In the genomic region with DNA sequence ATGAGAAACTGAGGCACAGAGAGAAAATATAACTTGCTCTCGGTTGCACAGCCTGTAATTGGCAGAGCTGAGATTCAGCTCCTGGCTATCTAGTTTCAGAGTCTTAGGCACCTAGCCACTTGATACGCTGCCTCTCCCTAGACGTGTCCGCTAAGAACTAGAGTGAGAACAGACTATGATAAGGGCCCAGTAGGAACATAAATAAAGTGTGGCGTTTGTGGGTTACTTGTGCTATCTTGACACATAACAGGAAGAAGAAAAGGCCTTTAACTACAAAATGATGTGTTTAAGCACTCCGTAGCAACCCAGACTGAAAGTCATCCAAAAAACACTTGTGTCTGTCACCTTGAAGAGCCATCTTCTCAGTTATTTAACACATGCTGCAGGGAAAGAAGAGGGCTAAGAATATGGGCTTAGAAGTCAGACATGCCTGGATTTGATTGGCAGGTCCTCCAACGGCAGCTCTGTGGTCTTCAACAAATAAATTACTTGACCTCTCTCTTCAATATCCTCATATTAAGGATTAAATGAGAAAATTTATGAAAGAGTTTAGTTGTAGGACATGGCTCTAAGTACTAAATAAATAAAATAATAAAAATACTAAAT, we compare ENCODE assay signal across 15 cellular contexts.
DNase-seq lines count a peak whose midpoint lies in the region; ATAC-seq and TF ChIP-seq lines count a peak whose summit lies in the region.
"Had no signal": no experiment of that assay in that cellular context is flagged by ENCODE, and none has a peak within 500 bp of the region (broad histone marks: within the 10 kb centered on the region; RNA-seq: fewer than 3 reads in every experiment).

No MANE protein-coding gene starts in this region.

- H3K36me3 ChIP-seq in right atrium auricular region, result no peaks in the 10 kb centered on the region
- H3K36me3 ChIP-seq: MG63, WERI-Rb-1 had no signal

- H3K27me3 ChIP-seq in right atrium auricular region, result no peaks in the 10 kb centered on the region
- H3K27me3 ChIP-seq: MG63 had no signal

- no peak overlapping the region for H3K27ac Mint-ChIP-seq in T-helper 2 cell treated with Interferon-gamma antibody and Interleukin-4, amounts not matched to agents 5 μg/mL and 100 μg/mL, for 36 hours
- peak overlapping the region; percentile 49 for H3K27ac Mint-ChIP-seq in stimulated activated naive CD8-positive, alpha-beta T cell treated with anti-CD3 and anti-CD28 coated beads, Interleukin-15, Interleukin-2, amounts not matched to agents 100 ng/mL and 50 ng/mL, for 24 hours

- H3K4me3 ChIP-seq in right atrium auricular region, result no peak overlapping the region
- H3K4me3 ChIP-seq: MG63 had no signal

- peak overlapping the region in 1 of 2 donors; percentile 50 for H3K27ac ChIP-seq in right atrium auricular region
- H3K27ac ChIP-seq: WERI-Rb-1 had no signal

- peaks cover 0 to 9% of the 10 kb centered on the region in 2 donors for H3K4me1 ChIP-seq in right atrium auricular region

- H3K4me3 Mint-ChIP-seq in T-helper 2 cell treated with Interferon-gamma antibody and Interleukin-4, amounts not matched to agents 5 μg/mL and 100 μg/mL, for 36 hours, result no peak overlapping the region
- H3K4me3 Mint-ChIP-seq in stimulated activated naive CD8-positive, alpha-beta T cell treated with anti-CD3 and anti-CD28 coated beads, Interleukin-15, Interleukin-2, amounts not matched to agents 100 ng/mL and 50 ng/mL, for 24 hours, result no peak overlapping the region

- H3K27me3 Mint-ChIP-seq in T-helper 2 cell treated with Interferon-gamma antibody and Interleukin-4, amounts not matched to agents 5 μg/mL and 100 μg/mL, for 36 hours (ENCODE audit: low read depth), result no peaks in the 10 kb centered on the region
- no peaks in the 10 kb centered on the region for H3K27me3 Mint-ChIP-seq in stimulated activated naive CD8-positive, alpha-beta T cell treated with anti-CD3 and anti-CD28 coated beads, Interleukin-15, Interleukin-2, amounts not matched to agents 100 ng/mL and 50 ng/mL, for 24 hours

- ATAC-seq in Right ventricle myocardium superior (ENCODE audit: poor library complexity), result peak; percentile 82
- ATAC-seq: left colon had no signal

- intact Hi-C loops in Right ventricle myocardium superior (cut with DNase I), result no loop called here

- H3K9me3 Mint-ChIP-seq in T-helper 2 cell treated with Interferon-gamma antibody and Interleukin-4, amounts not matched to agents 5 μg/mL and 100 μg/mL, for 36 hours, result peaks cover 3% of the 10 kb centered on the region
- peaks cover 3% of the 10 kb centered on the region for H3K9me3 Mint-ChIP-seq in stimulated activated naive CD8-positive, alpha-beta T cell treated with anti-CD3 and anti-CD28 coated beads, Interleukin-15, Interleukin-2, amounts not matched to agents 100 ng/mL and 50 ng/mL, for 24 hours

- TF ChIP-seq POLR2A in erythroblast (IDR thresholded peaks at IDR 0.05; ENCODE audit: low read length), result no peak

- no peaks in the 10 kb centered on the region for H3K9me3 ChIP-seq in right atrium auricular region
- H3K9me3 ChIP-seq: MG63 had no signal

- H3K36me3 Mint-ChIP-seq in T-helper 2 cell treated with Interferon-gamma antibody and Interleukin-4, amounts not matched to agents 5 μg/mL and 100 μg/mL, for 36 hours (ENCODE audit: low read depth), result peaks cover 7% of the 10 kb centered on the region
- peaks cover 10% of the 10 kb centered on the region for H3K36me3 Mint-ChIP-seq in stimulated activated naive CD8-positive, alpha-beta T cell treated with anti-CD3 and anti-CD28 coated beads, Interleukin-15, Interleukin-2, amounts not matched to agents 100 ng/mL and 50 ng/mL, for 24 hours (ENCODE audit: low read depth)

- DNase-seq in Right ventricle myocardium superior, result no peak
- DNase-seq in right atrium auricular region (ENCODE audit: low spot score), result no peak
- DNase-seq in T-helper 2 cell treated with Interferon-gamma antibody and Interleukin-4, amounts not matched to agents 5 μg/mL and 100 μg/mL, for 36 hours (ENCODE audit: low spot score), result peak; percentile 45
- DNase-seq in erythroblast (lab: John Stamatoyannopoulos, UW), result peak; percentile 22 to 23
- DNase-seq in NCI-H2107 treated with DMSO at 0.1 percent for 48 hours (lab: John Stamatoyannopoulos, UW; ENCODE audit: unreplicated experiment), result no peak
- DNase-seq in DMS53 treated with DMSO at 0.1 percent for 48 hours (lab: John Stamatoyannopoulos, UW; ENCODE audit: unreplicated experiment), result no peak
- DNase-seq in NCI-H2227 (lab: John Stamatoyannopoulos, UW; ENCODE audit: unreplicated experiment), result no peak
- DNase-seq: aorta, left colon, MG63, NCI-H1694 treated with DMSO at 0.1 percent for 48 hours, NCI-H446 treated with DMSO at 0.1 percent for 48 hours, occipital lobe, WERI-Rb-1 had no signal

- TF ChIP-seq CTCF in right atrium auricular region (IDR thresholded peaks at IDR 0.05), result no peak

- peaks cover 6% of the 10 kb centered on the region for H3K4me1 Mint-ChIP-seq in T-helper 2 cell treated with Interferon-gamma antibody and Interleukin-4, amounts not matched to agents 5 μg/mL and 100 μg/mL, for 36 hours (ENCODE audit: low read depth)
- peaks cover 46% of the 10 kb centered on the region for H3K4me1 Mint-ChIP-seq in stimulated activated naive CD8-positive, alpha-beta T cell treated with anti-CD3 and anti-CD28 coated beads, Interleukin-15, Interleukin-2, amounts not matched to agents 100 ng/mL and 50 ng/mL, for 24 hours (ENCODE audit: low read depth)

Comparison
In these comparisons a context has a peak if more than half of its experiments do, and no peak if none do; other contexts are left out.
1. DNase-seq: peak in T-helper 2 cell treated with Interferon-gamma antibody and Interleukin-4, amounts not matched to agents 5 μg/mL and 100 μg/mL, for 36 hours (single experiment) and erythroblast (2 of 2); none in Right ventricle myocardium superior (single experiment), right atrium auricular region (single experiment), NCI-H2107 treated with DMSO at 0.1 percent for 48 hours (single experiment), DMS53 treated with DMSO at 0.1 percent for 48 hours (single experiment) and NCI-H2227 (single experiment).